ENCODE assay signal across 24 cellular contexts in genomic region chr10:112059220-112059619, GRCh38.
A peak's percentile ranks its signal among the peaks of the same experiment; 100 is the strongest.
DNase-seq lines count a peak whose midpoint lies in the region; ATAC-seq and TF ChIP-seq lines count a peak whose summit lies in the region.
"Had no signal": no experiment of that assay in that cellular context is flagged by ENCODE, and none has a peak within 500 bp of the region (broad histone marks: within the 10 kb centered on the region; RNA-seq: fewer than 3 reads in every experiment).

No MANE protein-coding gene starts in this region.

- H3K27me3 ChIP-seq in H9 (ENCODE audit: insufficient read depth, low read length) (no peaks in the 10 kb centered on the region), Panc1 (ENCODE audit: control insufficient read depth, insufficient read depth, low read length) (peaks cover 2% of the 10 kb centered on the region; the same call in 1 of the 2 replicates), stomach (no peaks in the 10 kb centered on the region)
- H3K27me3 ChIP-seq: Peyer's patch had no signal

- TF ChIP-seq EP300 in stomach (IDR thresholded peaks at IDR 0.05): no peak

- H2BK20ac ChIP-seq in H9 (ENCODE audit: low read depth, low read length, poor library complexity, severe bottlenecking): no peak overlapping the region

- no peak for TF ChIP-seq POLR2A in stomach (IDR thresholded peaks at IDR 0.05)

- no peaks in the 10 kb centered on the region for H3K36me3 ChIP-seq in Panc1 (ENCODE audit: control insufficient read depth, insufficient read depth, low read length)
- no peaks in the 10 kb centered on the region for H3K36me3 ChIP-seq in stomach
- H3K36me3 ChIP-seq: Peyer's patch had no signal

- no peak for DNase-seq in H9
- no peak for DNase-seq in Panc1 (ENCODE audit: low read depth, low spot score)
- peak; percentile 14 for DNase-seq in iPS DF 4.7 (ENCODE audit: extremely low read depth, low spot score)
- DNase-seq in KBM-7: no peak
- DNase-seq in HPDE6-E6E7 (ENCODE audit: extremely low spot score): no peak
- DNase-seq in stomach: no peak
- DNase-seq: CD8-positive, alpha-beta memory T cell; DMS 273 treated with DMSO at 0.1 percent for 48 hours; DMS79; GF-D8; Karpas-422; NCI-H1105; NCI-H2029; NCI-H446 treated with DMSO at 0.1 percent for 48 hours; NCI-H526; Peyer's patch; SHP77 treated with DMSO at 0.1 percent for 48 hours; SW 1271 had no signal

- H3K4me3 ChIP-seq in Panc1 (ENCODE audit: low read depth in 2 of 2, low read length in 2 of 2) (no peak overlapping the region), stomach (no peak overlapping the region)
- H3K4me3 ChIP-seq: Peyer's patch, SK-N-MC had no signal

- no peak for ATAC-seq in Panc1
- ATAC-seq in HG02763 (IDR thresholded peaks at IDR 0.05; ENCODE audit: unreplicated experiment): no peak

- no peak overlapping the region for H3K23ac ChIP-seq in H9 (ENCODE audit: insufficient read length, low read depth, low read length)

- no peak overlapping the region for H2BK120ac ChIP-seq in H9 (ENCODE audit: low read depth, low read length, poor library complexity, severe bottlenecking)

- H3K36me3 Mint-ChIP-seq in H9 (ENCODE audit: insufficient read depth in 1 of 3, low read depth in 3 of 3): no peaks in the 10 kb centered on the region
- H3K36me3 Mint-ChIP-seq: CD14-positive monocyte; CD8-positive, alpha-beta memory T cell had no signal

- H2BK5ac ChIP-seq in H9 (ENCODE audit: insufficient read length, low read length): no peak overlapping the region

- H4K5ac ChIP-seq in H9 (ENCODE audit: insufficient read length, low read depth, low read length): no peak overlapping the region

- H3K9me3 ChIP-seq in H9 (ENCODE audit: control insufficient read depth, low read depth, low read length): no peaks in the 10 kb centered on the region
- H3K9me3 ChIP-seq in Panc1 (ENCODE audit: control insufficient read depth, insufficient read depth, low read depth, low read length): no peaks in the 10 kb centered on the region
- no peaks in the 10 kb centered on the region for H3K9me3 ChIP-seq in stomach
- H3K9me3 ChIP-seq: Peyer's patch had no signal

- H3K27ac Mint-ChIP-seq in H9: no peak overlapping the region
- H3K27ac Mint-ChIP-seq: B cell; CD14-positive monocyte; CD8-positive, alpha-beta memory T cell; T-helper 1 cell treated with Interleukin-12 subunit alpha and Interleukin-12 subunit beta and Interleukin-4 antibody, amounts not matched to agents 30 μg/mL and 1 μg/mL, for 36 hours had no signal

- H3K23me2 ChIP-seq in H9 (ENCODE audit: insufficient read length, low read depth, low read length, poor library complexity, severe bottlenecking): no peaks in the 10 kb centered on the region

- TF ChIP-seq CTCF in H9 (conservative IDR thresholded peaks at IDR 0.05): peak; percentile 62
- 0 out of 2 replicates have a peak, but pooled peaks have one; percentile 9 for TF ChIP-seq CTCF in Panc1 (IDR thresholded peaks at IDR 0.05)
- TF ChIP-seq CTCF in stomach (IDR thresholded peaks at IDR 0.05): no peak

- H3K18ac ChIP-seq in H9 (ENCODE audit: insufficient read length, low read depth, low read length): no peak overlapping the region

- no peak overlapping the region for H3K9ac ChIP-seq in H9 (ENCODE audit: extremely low read depth, insufficient read length, low read length)

- no peak overlapping the region for H3K56ac ChIP-seq in H9 (ENCODE audit: insufficient read length, low read depth, low read length)

- intact Hi-C loops in Panc1 (cut with micrococcal nuclease; ENCODE audit: unreplicated experiment): no loop called here
- intact Hi-C loops in stomach (cut with DNase I; ENCODE audit: low total_unique reads): no loop called here

- no peak overlapping the region for H3T11ph ChIP-seq in H9 (ENCODE audit: low read length)

- H3K4me1 Mint-ChIP-seq in H9: peaks cover 8% of the 10 kb centered on the region in 2 experiments
- H3K4me1 Mint-ChIP-seq: B cell; CD14-positive monocyte; CD8-positive, alpha-beta memory T cell had no signal

- in situ Hi-C loops in Panc1 (cut with HindIII; ENCODE audit: low pct_unique_long_range_greater_than_20kb, low sequenced_read_pairs): no loop called here
- in situ Hi-C loops in KBM-7 (cut with MboI; ENCODE audit: low pct_unique_long_range_greater_than_20kb, low sequenced_read_pairs): no loop called here

- H2AK5ac ChIP-seq in H9 (ENCODE audit: insufficient read length, low read length): no peak overlapping the region

- H3K4me1 ChIP-seq in H9 (ENCODE audit: insufficient read depth, low read length) (no peaks in the 10 kb centered on the region; the same call in 1 of the 2 replicates), Panc1 (ENCODE audit: control insufficient read depth, insufficient read depth, low read length) (no peaks in the 10 kb centered on the region), stomach (no peaks in the 10 kb centered on the region)
- H3K4me1 ChIP-seq: Peyer's patch had no signal

- H3K79me2 ChIP-seq in H9 (ENCODE audit: insufficient read depth, low read length): no peaks in the 10 kb centered on the region

- H3K27me3 Mint-ChIP-seq in H9 (ENCODE audit: low read depth): peaks cover 4% of the 10 kb centered on the region

- H3K27ac ChIP-seq in H9 (ENCODE audit: insufficient read length, low read depth, low read length) (no peak overlapping the region), Panc1 (ENCODE audit: low read length) (no peak overlapping the region), stomach (no peak overlapping the region)
- H3K27ac ChIP-seq: HL-60, Peyer's patch, SK-N-MC had no signal

- no peak overlapping the region for H3K14ac ChIP-seq in H9 (ENCODE audit: insufficient read depth, low read length)

- H3K4ac ChIP-seq in H9 (ENCODE audit: low read depth, low read length): no peak overlapping the region

- H3K9me3 Mint-ChIP-seq in H9: peaks cover 2 to 3% of the 10 kb centered on the region in 2 experiments; a peak in 4 of 5 replicates
- H3K9me3 Mint-ChIP-seq: CD8-positive, alpha-beta memory T cell; T-helper 1 cell treated with Interleukin-12 subunit alpha and Interleukin-12 subunit beta and Interleukin-4 antibody, amounts not matched to agents 30 μg/mL and 1 μg/mL, for 36 hours had no signal

- no peak overlapping the region for H3K4me3 Mint-ChIP-seq in H9
- H3K4me3 Mint-ChIP-seq: B cell; CD14-positive monocyte; CD8-positive, alpha-beta memory T cell; T-helper 1 cell treated with Interleukin-12 subunit alpha and Interleukin-12 subunit beta and Interleukin-4 antibody, amounts not matched to agents 30 μg/mL and 1 μg/mL, for 36 hours had no signal

- no TSS peak for BruUV-seq in Panc1 (replicated peaks; lab: Mats Ljungman, UMichigan)

- no peak overlapping the region for H4K8ac ChIP-seq in H9 (replicated peaks; ENCODE audit: insufficient read length, low read depth, low read length)

- no peaks in the 10 kb centered on the region for H3K79me1 ChIP-seq in H9 (ENCODE audit: insufficient read depth, low read depth, low read length, poor library complexity, severe bottlenecking)

- H4K20me1 ChIP-seq in H9 (ENCODE audit: control insufficient read depth, insufficient read depth, insufficient read length): no peaks in the 10 kb centered on the region

- H2BK12ac ChIP-seq in H9 (ENCODE audit: insufficient read length, low read depth, low read length): no peak overlapping the region

- CTCF ChIA-PET in Panc1 (lab: Charles Lee): no interaction called here

- no peak overlapping the region for H2AFZ ChIP-seq in H9 (ENCODE audit: low read length)

- no peak overlapping the region for H2BK15ac ChIP-seq in H9 (ENCODE audit: low read depth, low read length)

- POLR2A ChIA-PET in Panc1 (lab: Charles Lee): no interaction called here

- no peak overlapping the region for H3K4me2 ChIP-seq in H9 (ENCODE audit: insufficient read depth, insufficient read length, low read length)

- no CpG with 5 or more reads among the region's 6 CpGs for WGBS in H9 (ENCODE audit: extremely low coverage, insufficient read length, low lambda C conversion rate)
- WGBS in stomach, 5 donors: 74 to 84% (median 77%) methylated on average over 6 of the region's 6 CpGs

- H4K91ac ChIP-seq in H9 (ENCODE audit: insufficient read length, low read depth, low read length): no peak overlapping the region

Comparison
In these comparisons a context has a peak if more than half of its experiments do, and no peak if none do; other contexts are left out.
1. CTCF ChIP-seq: peak in H9 (single experiment) and Panc1 (single experiment); none in stomach (0 of 7).